ENCODE assay signal across 1 cellular context in the genomic region with DNA sequence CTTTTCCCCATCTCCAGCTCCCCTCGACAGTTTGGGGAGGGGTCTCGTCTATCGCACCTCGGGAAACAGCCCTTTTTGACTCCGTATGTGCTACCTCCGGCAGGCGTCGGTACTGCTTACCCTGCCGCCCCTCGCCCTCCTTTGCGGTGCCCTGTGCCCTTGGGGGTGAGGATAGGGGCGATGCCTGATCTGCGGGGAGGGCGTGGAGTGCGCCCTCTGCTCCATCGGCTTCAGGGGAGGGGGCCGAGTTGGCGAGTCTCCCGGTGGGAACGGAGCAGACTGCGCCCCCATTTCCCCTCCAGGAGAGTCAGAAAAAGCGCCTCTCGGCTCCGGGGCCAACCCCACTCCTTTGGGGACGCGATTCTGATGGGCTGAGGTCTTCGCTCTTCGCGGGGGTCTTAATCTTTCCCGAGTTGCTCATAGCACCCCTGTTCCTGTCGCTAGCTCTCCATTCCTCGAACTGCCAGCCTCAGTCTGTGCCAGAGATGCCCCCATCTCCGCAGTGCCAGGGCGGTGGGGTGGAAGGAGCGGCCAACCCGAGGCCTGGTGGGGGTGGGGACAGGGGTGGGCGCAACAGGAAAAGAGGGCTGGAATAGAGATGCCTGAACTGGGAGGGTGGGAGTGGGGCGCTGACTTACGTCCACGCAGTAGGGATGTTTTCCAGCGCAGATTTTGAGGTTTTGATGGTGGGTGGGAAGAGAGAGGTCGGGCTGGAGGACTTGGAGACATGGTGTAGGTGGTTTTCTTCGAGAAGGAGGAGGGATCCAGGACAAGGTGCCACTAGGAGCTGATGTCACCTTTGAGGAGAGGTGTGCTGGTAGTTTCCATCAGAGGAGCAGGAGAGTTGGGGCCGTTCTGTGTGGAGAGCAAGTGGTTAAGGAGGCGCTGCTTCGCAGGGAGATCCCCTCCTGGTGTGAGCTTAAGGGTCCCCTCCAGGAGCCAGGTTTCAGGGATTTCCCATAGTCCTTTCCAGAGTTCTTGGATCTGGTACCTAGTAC.
TF ChIP-seq lines count a peak whose summit lies in the region.

No MANE protein-coding gene starts in this region.

TF ChIP-seq in GM23338, 12 proteins besides CTCF, POLR2A, EP300 and RAD21:
- TF ChIP-seq, protein P1, sequence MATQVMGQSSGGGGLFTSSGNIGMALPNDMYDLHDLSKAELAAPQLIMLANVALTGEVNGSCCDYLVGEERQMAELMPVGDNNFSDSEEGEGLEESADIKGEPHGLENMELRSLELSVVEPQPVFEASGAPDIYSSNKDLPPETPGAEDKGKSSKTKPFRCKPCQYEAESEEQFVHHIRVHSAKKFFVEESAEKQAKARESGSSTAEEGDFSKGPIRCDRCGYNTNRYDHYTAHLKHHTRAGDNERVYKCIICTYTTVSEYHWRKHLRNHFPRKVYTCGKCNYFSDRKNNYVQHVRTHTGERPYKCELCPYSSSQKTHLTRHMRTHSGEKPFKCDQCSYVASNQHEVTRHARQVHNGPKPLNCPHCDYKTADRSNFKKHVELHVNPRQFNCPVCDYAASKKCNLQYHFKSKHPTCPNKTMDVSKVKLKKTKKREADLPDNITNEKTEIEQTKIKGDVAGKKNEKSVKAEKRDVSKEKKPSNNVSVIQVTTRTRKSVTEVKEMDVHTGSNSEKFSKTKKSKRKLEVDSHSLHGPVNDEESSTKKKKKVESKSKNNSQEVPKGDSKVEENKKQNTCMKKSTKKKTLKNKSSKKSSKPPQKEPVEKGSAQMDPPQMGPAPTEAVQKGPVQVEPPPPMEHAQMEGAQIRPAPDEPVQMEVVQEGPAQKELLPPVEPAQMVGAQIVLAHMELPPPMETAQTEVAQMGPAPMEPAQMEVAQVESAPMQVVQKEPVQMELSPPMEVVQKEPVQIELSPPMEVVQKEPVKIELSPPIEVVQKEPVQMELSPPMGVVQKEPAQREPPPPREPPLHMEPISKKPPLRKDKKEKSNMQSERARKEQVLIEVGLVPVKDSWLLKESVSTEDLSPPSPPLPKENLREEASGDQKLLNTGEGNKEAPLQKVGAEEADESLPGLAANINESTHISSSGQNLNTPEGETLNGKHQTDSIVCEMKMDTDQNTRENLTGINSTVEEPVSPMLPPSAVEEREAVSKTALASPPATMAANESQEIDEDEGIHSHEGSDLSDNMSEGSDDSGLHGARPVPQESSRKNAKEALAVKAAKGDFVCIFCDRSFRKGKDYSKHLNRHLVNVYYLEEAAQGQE (IDR thresholded peaks at IDR 0.05; ENCODE audit: unreplicated experiment) = no peak
- TF ChIP-seq NANOG (IDR thresholded peaks at IDR 0.05; ENCODE audit: borderline replicate concordance) = no peak
- TF ChIP-seq EZH2phosphoT487 (IDR thresholded peaks at IDR 0.05; ENCODE audit: unreplicated experiment) = no peak
- no peak for TF ChIP-seq JUNB (IDR thresholded peaks at IDR 0.05; ENCODE audit: unreplicated experiment)
TF ChIP-seq in GM23338: peak in this region for 0.
